1 cellular context compared by ENCODE assay signal in the genomic region with DNA sequence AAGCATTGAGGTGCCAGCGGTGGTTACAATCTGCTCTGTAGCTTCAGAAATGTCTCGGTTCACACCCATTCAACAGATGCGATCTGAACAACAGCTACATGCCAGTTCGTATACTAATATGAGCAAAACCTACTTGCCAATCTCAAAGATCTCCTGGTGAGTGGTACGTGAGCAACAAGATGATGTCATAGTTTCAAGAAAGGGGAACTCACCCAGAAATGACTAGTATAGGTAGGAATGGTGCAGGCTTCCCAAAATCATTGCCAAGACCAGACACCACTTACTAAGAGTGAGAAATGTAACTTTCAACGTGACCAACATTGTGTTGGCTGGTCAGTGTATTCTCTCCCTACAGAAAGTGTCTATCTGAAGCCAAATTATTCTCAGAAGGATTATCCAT.
TF ChIP-seq lines count a peak whose summit lies in the region.

No MANE protein-coding gene starts in this region.

TF ChIP-seq in K562, 482 proteins besides CTCF, POLR2A, EP300 and RAD21 (continued from another document):
- TF ChIP-seq, protein P1, sequence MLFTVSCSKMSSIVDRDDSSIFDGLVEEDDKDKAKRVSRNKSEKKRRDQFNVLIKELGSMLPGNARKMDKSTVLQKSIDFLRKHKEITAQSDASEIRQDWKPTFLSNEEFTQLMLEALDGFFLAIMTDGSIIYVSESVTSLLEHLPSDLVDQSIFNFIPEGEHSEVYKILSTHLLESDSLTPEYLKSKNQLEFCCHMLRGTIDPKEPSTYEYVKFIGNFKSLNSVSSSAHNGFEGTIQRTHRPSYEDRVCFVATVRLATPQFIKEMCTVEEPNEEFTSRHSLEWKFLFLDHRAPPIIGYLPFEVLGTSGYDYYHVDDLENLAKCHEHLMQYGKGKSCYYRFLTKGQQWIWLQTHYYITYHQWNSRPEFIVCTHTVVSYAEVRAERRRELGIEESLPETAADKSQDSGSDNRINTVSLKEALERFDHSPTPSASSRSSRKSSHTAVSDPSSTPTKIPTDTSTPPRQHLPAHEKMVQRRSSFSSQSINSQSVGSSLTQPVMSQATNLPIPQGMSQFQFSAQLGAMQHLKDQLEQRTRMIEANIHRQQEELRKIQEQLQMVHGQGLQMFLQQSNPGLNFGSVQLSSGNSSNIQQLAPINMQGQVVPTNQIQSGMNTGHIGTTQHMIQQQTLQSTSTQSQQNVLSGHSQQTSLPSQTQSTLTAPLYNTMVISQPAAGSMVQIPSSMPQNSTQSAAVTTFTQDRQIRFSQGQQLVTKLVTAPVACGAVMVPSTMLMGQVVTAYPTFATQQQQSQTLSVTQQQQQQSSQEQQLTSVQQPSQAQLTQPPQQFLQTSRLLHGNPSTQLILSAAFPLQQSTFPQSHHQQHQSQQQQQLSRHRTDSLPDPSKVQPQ (CRISPR knock-in tag; IDR thresholded peaks at IDR 0.05; ENCODE audit: borderline replicate concordance): no peak
